ENCODE assay signal across 8 cellular contexts in the genomic region with DNA sequence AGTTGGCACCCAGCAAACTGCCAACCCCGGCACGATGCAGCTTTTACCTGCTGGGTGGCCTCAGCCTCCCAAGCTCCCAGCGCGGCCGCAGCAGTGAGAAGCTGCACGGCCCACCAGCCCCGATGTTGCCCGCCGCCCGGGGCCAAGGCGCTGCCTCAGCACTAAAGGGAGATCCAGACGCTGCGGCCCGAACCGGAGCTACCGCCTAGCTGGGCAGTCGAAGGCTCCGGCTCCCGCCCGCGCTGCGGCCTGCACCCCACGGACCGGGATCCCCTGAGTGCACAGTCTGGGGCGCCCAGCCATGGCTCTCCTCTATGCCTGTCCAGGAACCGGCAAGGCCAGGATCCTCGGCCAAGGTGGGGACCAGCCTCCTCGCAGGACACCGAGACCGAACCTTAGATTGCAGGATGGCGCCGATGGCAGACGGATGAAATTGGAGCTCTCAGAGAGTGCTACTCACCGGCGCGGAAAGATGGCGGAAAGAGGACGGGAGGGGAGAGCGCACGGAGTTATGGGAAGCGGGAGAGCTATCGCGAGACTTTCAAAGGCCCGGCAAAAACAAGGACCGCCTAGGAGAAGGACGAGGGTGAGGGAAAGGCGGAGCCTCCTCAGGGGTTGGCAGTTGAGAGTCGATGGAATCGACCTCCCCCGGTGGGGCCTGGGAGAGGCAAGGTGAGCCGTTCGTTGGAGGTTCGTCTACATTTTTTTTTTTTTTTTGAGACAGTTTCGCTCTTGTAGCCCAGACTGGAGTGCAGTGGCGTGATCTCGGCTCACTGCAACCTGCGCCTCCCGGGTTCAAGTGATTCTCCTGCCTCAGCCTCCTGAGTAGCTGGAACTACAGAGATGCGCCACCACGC. TPM values are rescaled to one million over a fixed set of nuclear protein-coding genes. Genes with fewer than 3 reads are reported as not detected.
DNase-seq lines count a peak whose midpoint lies in the region; ATAC-seq and TF ChIP-seq lines count a peak whose summit lies in the region.

A gene (minus strand): TSS at position 485 of the 857 bp plus-strand sequence. CDS start 1,221 bp downstream, outside the sequence.

- peak; percentile 90 for ATAC-seq in GM21515 (IDR thresholded peaks at IDR 0.05; ENCODE audit: unreplicated experiment)

- H3K9me3 Mint-ChIP-seq in endothelial cell (ENCODE audit: unreplicated experiment): no peaks in the 10 kb centered on the region

- H4K20me1 ChIP-seq in OCI-LY3 (ENCODE audit: insufficient read depth, low read length): peaks cover 47% of the 10 kb centered on the region

- TF ChIP-seq CTCF in OCI-LY3 (IDR thresholded peaks at IDR 0.05; ENCODE audit: low read depth, low read length): no peak
- TF ChIP-seq CTCF in endothelial cell (IDR thresholded peaks at IDR 0.05; ENCODE audit: unreplicated experiment): no peak

- H3K79me2 ChIP-seq in OCI-LY3 (ENCODE audit: low read length): peaks cover 62% of the 10 kb centered on the region

- peak within 1 kb of the TSS; percentile 95 for H3K4me3 ChIP-seq in OCI-LY3 (ENCODE audit: low read length)

- DNase-seq in D341Med (ENCODE audit: low spot score) (peak; percentile 90), HuH-7 (ENCODE audit: low spot score) (peak; percentile 94), endothelial cell (ENCODE audit: low spot score) (peak; percentile 83), midbrain (lab: John Stamatoyannopoulos, UW) (peak; percentile 98)
- peak; percentile 93 for DNase-seq in activated CD8-positive, alpha-beta memory T cell treated with anti-CD3 and anti-CD28 coated beads, Interleukin-2, amount 50 U/mL, for 48 hours
- peak; percentile 77 to 82 for DNase-seq in stimulated activated CD8-positive, alpha-beta memory T cell treated with anti-CD3 and anti-CD28 coated beads, Interleukin-2, amount 100 ng/mL, for 1 hour (ENCODE audit: low read depth in 2 of 2)

- H2AFZ ChIP-seq in OCI-LY3 (ENCODE audit: low read depth, low read length): no peak within 1 kb of the TSS

- H3K4me3 Mint-ChIP-seq in endothelial cell (ENCODE audit: unreplicated experiment): peak within 1 kb of the TSS; percentile 97

- H3K9ac ChIP-seq in OCI-LY3 (ENCODE audit: low read length): peak within 1 kb of the TSS; percentile 97

- peak within 1 kb of the TSS; percentile 83 for H3K27ac Mint-ChIP-seq in endothelial cell (ENCODE audit: unreplicated experiment)

- no peaks in the 10 kb centered on the region for H3K27me3 Mint-ChIP-seq in endothelial cell (ENCODE audit: unreplicated experiment)

- H3K9me3 ChIP-seq in OCI-LY3 (ENCODE audit: insufficient read depth, low read length): no peaks in the 10 kb centered on the region

- no peaks in the 10 kb centered on the region for H3K27me3 ChIP-seq in OCI-LY3 (ENCODE audit: low read depth, low read length)

- peak within 1 kb of the TSS; percentile 61 for H3K27ac ChIP-seq in OCI-LY3 (ENCODE audit: low read length)

- H3K4me2 ChIP-seq in OCI-LY3 (ENCODE audit: low read length): peak within 1 kb of the TSS; percentile 91

- peaks cover 37% of the 10 kb centered on the region for H3K4me1 Mint-ChIP-seq in endothelial cell (ENCODE audit: unreplicated experiment)

- peaks cover 61% of the 10 kb centered on the region for H3K36me3 ChIP-seq in OCI-LY3 (replicated peaks; ENCODE audit: low read depth, low read length)

- H3K4me1 ChIP-seq in OCI-LY3 (ENCODE audit: low read length): peaks cover 39% of the 10 kb centered on the region

- peaks cover 49% of the 10 kb centered on the region for H3K36me3 Mint-ChIP-seq in endothelial cell (ENCODE audit: low read depth, unreplicated experiment)

RNA-seq across cellular contexts. Expression of the gene that starts here (rescaled TPM):
- total RNA-seq in endothelial cell (ENCODE audit: unreplicated experiment): 1,627 TPM

Comparison
In these comparisons a context has a peak if more than half of its experiments do, and no peak if none do; other contexts are left out.
1. Peak in every context shown above with its lines: DNase-seq, ATAC-seq, H3K4me3 ChIP-seq and H3K27ac ChIP-seq.